In genomic region chr1:87328121-87329050, GRCh38 we compare ENCODE assay signal across 8 cellular contexts. TPM values are rescaled to one million over a fixed set of nuclear protein-coding genes. Genes with fewer than 3 reads are reported as not detected.
DNase-seq lines count a peak whose midpoint lies in the region; ATAC-seq and TF ChIP-seq lines count a peak whose summit lies in the region.

A gene with protein sequence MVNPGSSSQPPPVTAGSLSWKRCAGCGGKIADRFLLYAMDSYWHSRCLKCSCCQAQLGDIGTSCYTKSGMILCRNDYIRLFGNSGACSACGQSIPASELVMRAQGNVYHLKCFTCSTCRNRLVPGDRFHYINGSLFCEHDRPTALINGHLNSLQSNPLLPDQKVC (plus strand): TSS chr1:87328880. CDS start chr1:87332016, 3,136 bp downstream.

- ATAC-seq in GM19372 (IDR thresholded peaks at IDR 0.05; ENCODE audit: low read depth, unreplicated experiment) (peak; percentile 76), HG03521 (IDR thresholded peaks at IDR 0.05; ENCODE audit: unreplicated experiment) (peak; percentile 80), left colon (peak; percentile 81)

- TF ChIP-seq CTCF in C4-2B (conservative IDR thresholded peaks at IDR 0.05) (no peak), coronary artery (IDR thresholded peaks at IDR 0.05) (no peak)

- peak within 1 kb of the TSS; percentile 78 for H3K27ac ChIP-seq in C4-2B
- H3K27ac ChIP-seq in coronary artery: peak within 1 kb of the TSS; percentile 98 to 99

- H3K4me3 Mint-ChIP-seq in activated CD4-positive, alpha-beta T cell treated with anti-CD3 and anti-CD28 coated beads, Interleukin-2, amount 10 ng/mL, durations not matched to agents 7 days and 5 days: peak within 1 kb of the TSS; percentile 80

- intact Hi-C loops in left colon (cut with DNase I, micrococcal nuclease): no loop called here

- no peaks in the 10 kb centered on the region for H3K9me3 Mint-ChIP-seq in activated CD4-positive, alpha-beta T cell treated with anti-CD3 and anti-CD28 coated beads, Interleukin-2, amount 10 ng/mL, durations not matched to agents 7 days and 5 days

- peak within 1 kb of the TSS; percentile 96 for H3K27ac Mint-ChIP-seq in activated CD4-positive, alpha-beta T cell treated with anti-CD3 and anti-CD28 coated beads, Interleukin-2, amount 10 ng/mL, durations not matched to agents 7 days and 5 days

- H3K4me1 Mint-ChIP-seq in activated CD4-positive, alpha-beta T cell treated with anti-CD3 and anti-CD28 coated beads, Interleukin-2, amount 10 ng/mL, durations not matched to agents 7 days and 5 days: peaks cover 39% of the 10 kb centered on the region

- H3K36me3 Mint-ChIP-seq in activated CD4-positive, alpha-beta T cell treated with anti-CD3 and anti-CD28 coated beads, Interleukin-2, amount 10 ng/mL, durations not matched to agents 7 days and 5 days (ENCODE audit: low read depth): peaks cover 17% of the 10 kb centered on the region

- H3K4me3 ChIP-seq in coronary artery: peak within 1 kb of the TSS; percentile 94

- H3K27me3 Mint-ChIP-seq in activated CD4-positive, alpha-beta T cell treated with anti-CD3 and anti-CD28 coated beads, Interleukin-2, amount 10 ng/mL, durations not matched to agents 7 days and 5 days: peaks cover 23% of the 10 kb centered on the region

- POLR2A ChIA-PET in activated CD4-positive, alpha-beta T cell treated with anti-CD3 and anti-CD28 coated beads, Interleukin-2, amount 10 ng/mL, durations not matched to agents 7 days and 5 days (lab: Charles Lee): no interaction called here

- DNase-seq in NCI-H69 (lab: John Stamatoyannopoulos, UW): peak; percentile 96
- DNase-seq in activated CD4-positive, alpha-beta T cell treated with anti-CD3 and anti-CD28 coated beads, Interleukin-2, amount 10 ng/mL, durations not matched to agents 7 days and 5 days: peak; percentile 84
- peak; percentile 98 for DNase-seq in coronary artery (ENCODE audit: low spot score)
- peak; percentile 95 to 97 for DNase-seq in left colon
- DNase-seq in stimulated activated CD4-positive, alpha-beta T cell treated with anti-CD3 and anti-CD28 coated beads, Interleukin-1b, Interleukin-23, amount 100 ng/mL, for 48 hours: peak; percentile 85

- CTCF ChIA-PET in activated CD4-positive, alpha-beta T cell treated with anti-CD3 and anti-CD28 coated beads, Interleukin-2, amount 10 ng/mL, durations not matched to agents 7 days and 5 days (lab: Charles Lee): no interaction called here

RNA-seq across cellular contexts. Expression of the gene that starts here (rescaled TPM):
- 10 to 100 TPM; 22.9 to 27.2 TPM for total RNA-seq in activated CD4-positive, alpha-beta T cell treated with anti-CD3 and anti-CD28 coated beads, Interleukin-2, amount 10 ng/mL, durations not matched to agents 7 days and 5 days
- total RNA-seq in left colon: 10 to 100 TPM; 20.3 to 32.4 TPM

Comparison
In these comparisons a context has a peak if more than half of its experiments do, and no peak if none do; other contexts are left out.
1. Peak in every context shown above with its lines: DNase-seq, ATAC-seq, H3K4me3 ChIP-seq and H3K27ac ChIP-seq.